29 cellular contexts compared by ENCODE assay signal in genomic region chr1:167808104-167808503, GRCh38.
DNase-seq lines count a peak whose midpoint lies in the region; ATAC-seq, FAIRE-seq and TF ChIP-seq lines count a peak whose summit lies in the region.
"Had no signal": no experiment of that assay in that cellular context is flagged by ENCODE, and none has a peak within 500 bp of the region (broad histone marks: within the 10 kb centered on the region; RNA-seq: fewer than 3 reads in every experiment).

No MANE protein-coding gene starts in this region.

- POLR2A ChIA-PET in activated CD4-positive, alpha-beta memory T cell treated with anti-CD3 and anti-CD28 coated beads for 36 hours (lab: Charles Lee) = interaction anchor here (0.7 to 1.0 kb wide), 2 partner anchors 11 to 128 kb away, joined by 3 read pairs; partner anchors contain the start of gene DCAF6
- POLR2A ChIA-PET in activated CD4-positive, alpha-beta memory T cell treated with anti-CD3 and anti-CD28 coated beads, Interleukin-2, amount 10 ng/mL, durations not matched to agents 7 days and 5 days (lab: Charles Lee) = no interaction called here

- H3K9me3 Mint-ChIP-seq in activated CD4-positive, alpha-beta memory T cell treated with anti-CD3 and anti-CD28 coated beads for 36 hours = peaks cover 11% of the 10 kb centered on the region
- peaks cover 8% of the 10 kb centered on the region for H3K9me3 Mint-ChIP-seq in activated CD4-positive, alpha-beta memory T cell treated with anti-CD3 and anti-CD28 coated beads, Interleukin-2, amount 10 ng/mL, durations not matched to agents 7 days and 5 days
- H3K9me3 Mint-ChIP-seq in stimulated activated effector memory CD8-positive, alpha-beta T cell treated with anti-CD3 and anti-CD28 coated beads, Interleukin-12 subunit alpha, Interleukin-12 subunit beta, amount 100 ng/mL, for 72 hours = peaks cover 9% of the 10 kb centered on the region
- peaks cover 9% of the 10 kb centered on the region for H3K9me3 Mint-ChIP-seq in activated T-helper 1 cell treated with anti-CD3 and anti-CD28 coated beads, Interleukin-12 subunit alpha, Interleukin-12 subunit beta, Interleukin-2, Interleukin-4 antibody, amounts not matched to agents 30 ng/mL and 10 ng/mL and 1 ng/mL, durations not matched to agents 14 hours and 24 hours and 36 hours

- no peak overlapping the region for H3K4me3 ChIP-seq in fibroblast of mammary gland (ENCODE audit: control insufficient read depth, low read depth, low read length)
- H3K4me3 ChIP-seq: dorsolateral prefrontal cortex, heart left ventricle, right atrium auricular region, spleen, upper lobe of left lung had no signal

- ATAC-seq in stimulated activated effector memory CD8-positive, alpha-beta T cell treated with anti-CD3 and anti-CD28 coated beads, Interleukin-12 subunit alpha, Interleukin-12 subunit beta, amount 100 ng/mL, for 72 hours = no peak
- ATAC-seq: heart left ventricle had no signal

- no peak overlapping the region for H3K27ac Mint-ChIP-seq in activated CD4-positive, alpha-beta memory T cell treated with anti-CD3 and anti-CD28 coated beads for 36 hours
- H3K27ac Mint-ChIP-seq in activated CD4-positive, alpha-beta memory T cell treated with anti-CD3 and anti-CD28 coated beads, Interleukin-2, amount 10 ng/mL, durations not matched to agents 7 days and 5 days = no peak overlapping the region
- no peak overlapping the region for H3K27ac Mint-ChIP-seq in stimulated activated effector memory CD8-positive, alpha-beta T cell treated with anti-CD3 and anti-CD28 coated beads, Interleukin-12 subunit alpha, Interleukin-12 subunit beta, amount 100 ng/mL, for 72 hours
- H3K27ac Mint-ChIP-seq in activated T-helper 1 cell treated with anti-CD3 and anti-CD28 coated beads, Interleukin-12 subunit alpha, Interleukin-12 subunit beta, Interleukin-2, Interleukin-4 antibody, amounts not matched to agents 30 ng/mL and 10 ng/mL and 1 ng/mL, durations not matched to agents 14 hours and 24 hours and 36 hours = no peak overlapping the region
- H3K27ac Mint-ChIP-seq: activated naive CD8-positive, alpha-beta T cell treated with anti-CD3 and anti-CD28 coated beads for 36 hours; CD4-positive, alpha-beta memory T cell; H9; nephron progenitor cell had no signal

- DNase-seq in activated CD4-positive, alpha-beta memory T cell treated with anti-CD3 and anti-CD28 coated beads for 36 hours = peak; percentile 23
- no peak for DNase-seq in activated CD4-positive, alpha-beta memory T cell treated with anti-CD3 and anti-CD28 coated beads, Interleukin-2, amount 10 ng/mL, durations not matched to agents 7 days and 5 days
- DNase-seq in amniotic epithelial cell (ENCODE audit: low read depth) = peak; percentile 63
- DNase-seq in fibroblast of mammary gland (ENCODE audit: low read depth) = peak; percentile 85
- no peak for DNase-seq in NCI-H2081 treated with DMSO at 0.1 percent for 48 hours (lab: John Stamatoyannopoulos, UW)
- no peak for DNase-seq in urothelium cell line (ENCODE audit: low spot score)
- no peak for DNase-seq in stimulated activated effector memory CD8-positive, alpha-beta T cell treated with anti-CD3 and anti-CD28 coated beads, Interleukin-12 subunit alpha, Interleukin-12 subunit beta, amount 100 ng/mL, for 72 hours (ENCODE audit: low spot score in 2 of 2)
- DNase-seq in activated T-helper 1 cell treated with anti-CD3 and anti-CD28 coated beads, Interleukin-12 subunit alpha, Interleukin-12 subunit beta, Interleukin-2, Interleukin-4 antibody, amounts not matched to agents 30 ng/mL and 10 ng/mL and 1 ng/mL, durations not matched to agents 14 hours and 24 hours and 36 hours (ENCODE audit: low spot score) = no peak
- DNase-seq: activated effector memory CD4-positive, alpha-beta T cell treated with anti-CD3 and anti-CD28 coated beads, Interleukin-2, amount 50 U/mL, for 16 hours; activated naive CD8-positive, alpha-beta T cell treated with anti-CD3 and anti-CD28 coated beads for 36 hours; activated T-cell treated with anti-CD3 and anti-CD28 coated beads for 4 hours; CD4-positive, alpha-beta memory T cell; DMS 273 treated with DMSO at 0.1 percent for 48 hours; dorsolateral prefrontal cortex; H9; heart left ventricle; NCI-H1436; NCI-H2107; NCI-H446; NCI-H774; nephron progenitor cell; spleen; stimulated activated CD4-positive, alpha-beta T cell treated with anti-CD3 and anti-CD28 coated beads, Interleukin-2, amount 100 ng/mL, for 48 hours; substantia nigra; T-helper 1 cell; upper lobe of left lung had no signal

- H3K36me3 Mint-ChIP-seq in activated CD4-positive, alpha-beta memory T cell treated with anti-CD3 and anti-CD28 coated beads for 36 hours = peaks cover 5% of the 10 kb centered on the region
- H3K36me3 Mint-ChIP-seq in activated CD4-positive, alpha-beta memory T cell treated with anti-CD3 and anti-CD28 coated beads, Interleukin-2, amount 10 ng/mL, durations not matched to agents 7 days and 5 days (ENCODE audit: low read depth) = peaks cover 4% of the 10 kb centered on the region
- H3K36me3 Mint-ChIP-seq in stimulated activated effector memory CD8-positive, alpha-beta T cell treated with anti-CD3 and anti-CD28 coated beads, Interleukin-12 subunit alpha, Interleukin-12 subunit beta, amount 100 ng/mL, for 72 hours = peaks cover 12% of the 10 kb centered on the region
- peaks cover 4% of the 10 kb centered on the region for H3K36me3 Mint-ChIP-seq in activated T-helper 1 cell treated with anti-CD3 and anti-CD28 coated beads, Interleukin-12 subunit alpha, Interleukin-12 subunit beta, Interleukin-2, Interleukin-4 antibody, amounts not matched to agents 30 ng/mL and 10 ng/mL and 1 ng/mL, durations not matched to agents 14 hours and 24 hours and 36 hours (ENCODE audit: low read depth)

- intact Hi-C loops in activated CD4-positive, alpha-beta memory T cell treated with anti-CD3 and anti-CD28 coated beads for 36 hours (cut with micrococcal nuclease) = no loop called here
- intact Hi-C loops in activated T-helper 1 cell treated with anti-CD3 and anti-CD28 coated beads, Interleukin-12 subunit alpha, Interleukin-12 subunit beta, Interleukin-2, Interleukin-4 antibody, amounts not matched to agents 30 ng/mL and 10 ng/mL and 1 ng/mL, durations not matched to agents 14 hours and 24 hours and 36 hours (cut with micrococcal nuclease) = loop anchor here (10.0 kb wide), 1 partner anchor 597 kb away; no protein-coding TSS in a partner anchor

- no peak for FAIRE-seq in urothelium cell line (lab: Jason Lieb, UNC)
- FAIRE-seq: G401.6, HTR-8/SVneo had no signal

- H3K27me3 Mint-ChIP-seq in activated CD4-positive, alpha-beta memory T cell treated with anti-CD3 and anti-CD28 coated beads for 36 hours = peaks cover 3% of the 10 kb centered on the region
- H3K27me3 Mint-ChIP-seq in activated CD4-positive, alpha-beta memory T cell treated with anti-CD3 and anti-CD28 coated beads, Interleukin-2, amount 10 ng/mL, durations not matched to agents 7 days and 5 days = peaks cover 18% of the 10 kb centered on the region
- peaks cover 4% of the 10 kb centered on the region for H3K27me3 Mint-ChIP-seq in activated T-helper 1 cell treated with anti-CD3 and anti-CD28 coated beads, Interleukin-12 subunit alpha, Interleukin-12 subunit beta, Interleukin-2, Interleukin-4 antibody, amounts not matched to agents 30 ng/mL and 10 ng/mL and 1 ng/mL, durations not matched to agents 14 hours and 24 hours and 36 hours (ENCODE audit: insufficient read depth)
- H3K27me3 Mint-ChIP-seq: activated naive CD8-positive, alpha-beta T cell treated with anti-CD3 and anti-CD28 coated beads for 36 hours had no signal

- CTCF ChIA-PET in activated CD4-positive, alpha-beta memory T cell treated with anti-CD3 and anti-CD28 coated beads for 36 hours (lab: Charles Lee) = interaction anchor here (1.6 kb wide), 1 partner anchor 93 kb away, joined by 6 read pairs; no protein-coding TSS in a partner anchor
- CTCF ChIA-PET in activated CD4-positive, alpha-beta memory T cell treated with anti-CD3 and anti-CD28 coated beads, Interleukin-2, amount 10 ng/mL, durations not matched to agents 7 days and 5 days (lab: Charles Lee) = interaction anchor here (0.9 to 1.2 kb wide), 3 partner anchors 18 to 274 kb away, joined by 3 to 4 read pairs (median 3); no protein-coding TSS in a partner anchor

- no peak overlapping the region for H3K4me3 Mint-ChIP-seq in activated CD4-positive, alpha-beta memory T cell treated with anti-CD3 and anti-CD28 coated beads for 36 hours
- H3K4me3 Mint-ChIP-seq in activated CD4-positive, alpha-beta memory T cell treated with anti-CD3 and anti-CD28 coated beads, Interleukin-2, amount 10 ng/mL, durations not matched to agents 7 days and 5 days = no peak overlapping the region
- no peak overlapping the region for H3K4me3 Mint-ChIP-seq in stimulated activated effector memory CD8-positive, alpha-beta T cell treated with anti-CD3 and anti-CD28 coated beads, Interleukin-12 subunit alpha, Interleukin-12 subunit beta, amount 100 ng/mL, for 72 hours
- H3K4me3 Mint-ChIP-seq in activated T-helper 1 cell treated with anti-CD3 and anti-CD28 coated beads, Interleukin-12 subunit alpha, Interleukin-12 subunit beta, Interleukin-2, Interleukin-4 antibody, amounts not matched to agents 30 ng/mL and 10 ng/mL and 1 ng/mL, durations not matched to agents 14 hours and 24 hours and 36 hours = no peak overlapping the region
- H3K4me3 Mint-ChIP-seq: activated naive CD8-positive, alpha-beta T cell treated with anti-CD3 and anti-CD28 coated beads for 36 hours; CD4-positive, alpha-beta memory T cell; H9; nephron progenitor cell had no signal

- TF ChIP-seq CTCF in fibroblast of mammary gland (conservative IDR thresholded peaks at IDR 0.05; ENCODE audit: control insufficient read depth, insufficient read depth, low read depth, low read length) = no peak

- peaks cover 26% of the 10 kb centered on the region for H3K4me1 Mint-ChIP-seq in activated CD4-positive, alpha-beta memory T cell treated with anti-CD3 and anti-CD28 coated beads for 36 hours (ENCODE audit: low read depth)
- peaks cover 24% of the 10 kb centered on the region for H3K4me1 Mint-ChIP-seq in activated CD4-positive, alpha-beta memory T cell treated with anti-CD3 and anti-CD28 coated beads, Interleukin-2, amount 10 ng/mL, durations not matched to agents 7 days and 5 days
- peaks cover 25% of the 10 kb centered on the region for H3K4me1 Mint-ChIP-seq in stimulated activated effector memory CD8-positive, alpha-beta T cell treated with anti-CD3 and anti-CD28 coated beads, Interleukin-12 subunit alpha, Interleukin-12 subunit beta, amount 100 ng/mL, for 72 hours
- peaks cover 33% of the 10 kb centered on the region for H3K4me1 Mint-ChIP-seq in activated T-helper 1 cell treated with anti-CD3 and anti-CD28 coated beads, Interleukin-12 subunit alpha, Interleukin-12 subunit beta, Interleukin-2, Interleukin-4 antibody, amounts not matched to agents 30 ng/mL and 10 ng/mL and 1 ng/mL, durations not matched to agents 14 hours and 24 hours and 36 hours (ENCODE audit: low read depth)
- H3K4me1 Mint-ChIP-seq: nephron progenitor cell had no signal

Comparison
In these comparisons a context has a peak if more than half of its experiments do, and no peak if none do; other contexts are left out.
1. DNase-seq: peak in activated CD4-positive, alpha-beta memory T cell treated with anti-CD3 and anti-CD28 coated beads for 36 hours (single experiment), amniotic epithelial cell (single experiment) and fibroblast of mammary gland (single experiment); none in activated CD4-positive, alpha-beta memory T cell treated with anti-CD3 and anti-CD28 coated beads, Interleukin-2, amount 10 ng/mL, durations not matched to agents 7 days and 5 days (single experiment), NCI-H2081 treated with DMSO at 0.1 percent for 48 hours (single experiment), urothelium cell line (single experiment), stimulated activated effector memory CD8-positive, alpha-beta T cell treated with anti-CD3 and anti-CD28 coated beads, Interleukin-12 subunit alpha, Interleukin-12 subunit beta, amount 100 ng/mL, for 72 hours (0 of 2) and activated T-helper 1 cell treated with anti-CD3 and anti-CD28 coated beads, Interleukin-12 subunit alpha, Interleukin-12 subunit beta, Interleukin-2, Interleukin-4 antibody, amounts not matched to agents 30 ng/mL and 10 ng/mL and 1 ng/mL, durations not matched to agents 14 hours and 24 hours and 36 hours (single experiment).